Comparison of ENCODE assay signal across 20 cellular contexts in the genomic region with DNA sequence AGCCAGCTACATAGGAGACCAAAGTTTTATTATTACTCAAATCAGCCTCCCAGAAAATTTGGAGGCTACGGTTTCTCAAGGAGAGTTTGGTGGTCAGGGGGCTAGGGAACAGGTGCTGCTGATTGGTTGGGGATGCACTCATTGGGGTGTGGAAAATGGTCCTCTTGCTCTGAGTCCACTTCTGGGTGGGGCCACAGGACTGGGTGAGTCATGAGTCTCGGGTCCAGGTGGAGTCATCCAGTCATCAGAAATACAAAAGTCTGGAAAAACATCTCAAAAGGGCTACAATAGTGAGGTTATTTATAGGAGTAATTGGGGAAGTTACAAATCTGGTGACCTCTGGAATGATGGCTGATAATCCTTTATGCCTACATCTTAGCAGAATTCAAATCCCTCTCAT. TPM values are rescaled to one million over a fixed set of nuclear protein-coding genes. Genes with fewer than 3 reads are reported as not detected.
DNase-seq lines count a peak whose midpoint lies in the region; FAIRE-seq and TF ChIP-seq lines count a peak whose summit lies in the region.
"Had no signal": no experiment of that assay in that cellular context is flagged by ENCODE, and none has a peak within 500 bp of the region (broad histone marks: within the 10 kb centered on the region; RNA-seq: fewer than 3 reads in every experiment).

No MANE protein-coding gene starts in this region.

- H3K4me3 ChIP-seq in bronchial epithelial cell (ENCODE audit: low read depth, low read length) (no peak overlapping the region), osteoblast (ENCODE audit: insufficient read depth, low read length) (no peak overlapping the region)
- H3K4me3 ChIP-seq: esophagus squamous epithelium, left lung, thyroid gland had no signal

- no peaks in the 10 kb centered on the region for H4K20me1 ChIP-seq in osteoblast (ENCODE audit: insufficient read depth, low read length)

- FAIRE-seq in bronchial epithelial cell (lab: Jason Lieb, UNC), result no peak

- H3K27ac ChIP-seq in osteoblast (ENCODE audit: low read depth, low read length), result peak overlapping the region; percentile 86
- H3K27ac ChIP-seq: esophagus squamous epithelium, left lung, thyroid gland had no signal

- H3K9me3 ChIP-seq in osteoblast (ENCODE audit: low read depth, low read length), result no peaks in the 10 kb centered on the region
- H3K9me3 ChIP-seq: esophagus squamous epithelium, left lung, thyroid gland had no signal

- peaks cover 51% of the 10 kb centered on the region for H3K4me1 ChIP-seq in osteoblast (ENCODE audit: insufficient read depth, low read length)
- H3K4me1 ChIP-seq: thyroid gland had no signal

- H3K4me2 ChIP-seq in osteoblast (ENCODE audit: insufficient read depth, low read length), result no peak overlapping the region

- no peaks in the 10 kb centered on the region for H3K27me3 ChIP-seq in bronchial epithelial cell (ENCODE audit: control insufficient read depth, insufficient read depth, low read length)
- no peaks in the 10 kb centered on the region for H3K27me3 ChIP-seq in osteoblast (ENCODE audit: insufficient read depth, low read length)
- H3K27me3 ChIP-seq: esophagus squamous epithelium, left lung, thyroid gland had no signal

- H3K79me2 ChIP-seq in osteoblast (ENCODE audit: insufficient read depth, low read length), result no peaks in the 10 kb centered on the region

- H2AFZ ChIP-seq in osteoblast (ENCODE audit: low read length), result no peak overlapping the region

- DNase-seq in EH (ENCODE audit: low read depth), result peak; percentile 29
- peak; percentile 91 for DNase-seq in LHCN-M2 (ENCODE audit: low read depth)
- DNase-seq in bronchial epithelial cell (ENCODE audit: low read depth), result peak; percentile 56
- no peak for DNase-seq in osteoblast (ENCODE audit: insufficient read length, low spot score, missing footprints)
- no peak for DNase-seq in DMS79 treated with DMSO at 0.1 percent for 48 hours (lab: John Stamatoyannopoulos, UW)
- no peak for DNase-seq in NAMALWA (ENCODE audit: low spot score)
- DNase-seq in activated CD4-positive, CD25-positive, alpha-beta regulatory T cell treated with anti-CD3 and anti-CD28 coated beads, Interleukin-2, amount 50 U/mL, for 72 hours, result no peak
- DNase-seq: activated CD8-positive, alpha-beta T cell treated with anti-CD3 and anti-CD28 coated beads for 36 hours; activated naive CD4-positive, alpha-beta T cell treated with Interleukin-2 at 50 U/mL for 16 hours; anterior cingulate cortex; esophagus squamous epithelium; glutamatergic neuron; left lung; NCI-H146; NCI-H82; nephron progenitor cell; stimulated activated CD4-positive, alpha-beta T cell treated with anti-CD3 and anti-CD28 coated beads, Interleukin-2, amount 100 ng/mL, for 24 hours; stimulated activated naive CD4-positive, alpha-beta T cell; T-helper 17 cell; thyroid gland had no signal

- TF ChIP-seq CTCF in bronchial epithelial cell (IDR thresholded peaks at IDR 0.05; ENCODE audit: insufficient read depth, low read length, severe bottlenecking), result no peak
- TF ChIP-seq CTCF in osteoblast (IDR thresholded peaks at IDR 0.05; ENCODE audit: extremely low read depth, low read depth, low read length), result no peak

- H3K36me3 ChIP-seq in bronchial epithelial cell (ENCODE audit: control insufficient read depth, insufficient read depth, low read length) (no peaks in the 10 kb centered on the region), osteoblast (ENCODE audit: insufficient read depth, low read length) (no peaks in the 10 kb centered on the region)
- H3K36me3 ChIP-seq: esophagus squamous epithelium, left lung, thyroid gland had no signal

RNA-seq across cellular contexts. Expression of gene SLC22A16, which starts 54.3 kb away (rescaled TPM):
- total RNA-seq in LHCN-M2 (2014; rRNA removed) (not detected in 2 replicates), bronchial epithelial cell (not detected in 2 replicates), osteoblast (0.36 TPM in 1 of 2 replicates, not detected in the other)
- polyA plus RNA-seq in LHCN-M2 (2012), result not detected
- total RNA-seq: activated CD8-positive, alpha-beta T cell treated with anti-CD3 and anti-CD28 coated beads for 36 hours; T-helper 17 cell had no signal

Comparison
In these comparisons a context has a peak if more than half of its experiments do, and no peak if none do; other contexts are left out.
1. DNase-seq: peak in EH (single experiment), LHCN-M2 (single experiment) and bronchial epithelial cell (single experiment); none in osteoblast (single experiment), DMS79 treated with DMSO at 0.1 percent for 48 hours (single experiment), NAMALWA (single experiment) and activated CD4-positive, CD25-positive, alpha-beta regulatory T cell treated with anti-CD3 and anti-CD28 coated beads, Interleukin-2, amount 50 U/mL, for 72 hours (single experiment).